ENCODE assay signal across 8 cellular contexts in the genomic region with DNA sequence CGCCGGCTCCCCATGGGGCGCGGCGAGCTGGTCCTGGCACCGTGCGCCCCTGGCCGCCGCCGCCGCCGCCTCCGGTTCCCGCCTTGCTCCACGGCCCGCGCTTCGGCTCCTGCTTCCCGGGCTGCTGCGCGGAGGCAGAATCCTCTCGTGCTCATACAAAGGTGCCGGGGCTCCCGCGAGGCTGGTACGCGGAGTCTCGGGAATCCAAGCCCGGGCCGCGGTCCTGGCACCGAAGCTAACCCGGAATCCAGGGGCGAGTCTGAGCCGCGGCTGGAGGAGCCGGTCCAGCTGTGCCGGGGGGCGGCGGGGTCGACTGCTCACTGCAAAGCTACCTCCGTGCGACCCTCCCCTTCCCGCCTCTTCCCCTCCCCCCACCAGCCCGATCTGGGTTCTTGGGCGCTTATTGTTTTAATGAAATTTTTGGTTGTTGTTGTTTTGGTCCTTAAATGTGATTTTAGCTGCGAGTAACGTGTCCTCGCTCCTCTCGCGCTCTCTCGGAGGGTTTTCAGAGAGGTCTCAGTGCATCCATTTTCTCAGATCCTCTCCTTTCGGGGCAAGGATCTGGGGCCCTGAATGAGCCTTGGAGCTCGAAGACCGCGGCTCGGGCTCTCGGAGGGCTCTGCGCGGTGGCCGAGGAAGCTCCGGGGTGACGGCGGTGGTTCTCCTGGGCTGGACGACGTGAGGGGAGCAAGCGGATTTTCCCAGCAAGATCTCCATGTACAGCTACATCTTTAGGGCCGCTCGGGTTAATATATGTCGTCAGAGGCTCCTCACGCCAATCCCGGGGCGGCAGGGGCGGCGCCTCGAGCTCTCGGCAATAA. TPM values are rescaled to one million over a fixed set of nuclear protein-coding genes. Genes with fewer than 3 reads are reported as not detected.
DNase-seq lines count a peak whose midpoint lies in the region; ATAC-seq and TF ChIP-seq lines count a peak whose summit lies in the region.

A gene (minus strand): TSS at position 725 of the 821 bp plus-strand sequence. CDS start 940 bp downstream, outside the sequence.

- H3K9me3 ChIP-seq in heart left ventricle, result no peaks in the 10 kb centered on the region

- CTCF ChIA-PET in activated CD4-positive, alpha-beta memory T cell treated with anti-CD3 and anti-CD28 coated beads, Interleukin-2, amount 10 ng/mL, durations not matched to agents 7 days and 5 days (lab: Charles Lee), result interaction anchor here (1.1 kb wide), 1 partner anchor 24 kb away, joined by 3 read pairs; no protein-coding TSS in a partner anchor

- H3K79me2 ChIP-seq in ACC112 (ENCODE audit: control insufficient read depth, insufficient read depth, low read length, unreplicated experiment), result peaks cover 42% of the 10 kb centered on the region

- intact Hi-C loops in heart left ventricle (cut with DNase I), result loop anchor here in 9 of 10 donors (2.0 to 10.0 kb wide), 8 partner anchors 21 to 218 kb away; no protein-coding TSS in a partner anchor

- TF ChIP-seq CTCF in HFFc6 (IDR thresholded peaks at IDR 0.05) (no peak), heart left ventricle (IDR thresholded peaks at IDR 0.05) (no peak)

- POLR2A ChIA-PET in activated CD4-positive, alpha-beta memory T cell treated with anti-CD3 and anti-CD28 coated beads, Interleukin-2, amount 10 ng/mL, durations not matched to agents 7 days and 5 days (lab: Charles Lee), result interaction anchor here (1.4 kb wide), 1 partner anchor 10 kb away, joined by 5 read pairs; no protein-coding TSS in a partner anchor

- peak within 1 kb of the TSS; percentile 96 for H3K4me3 ChIP-seq in ACC112 (ENCODE audit: low read depth, low read length)
- peak within 1 kb of the TSS; percentile 60 to 95 (median 82) for H3K4me3 ChIP-seq in heart left ventricle
- peak within 1 kb of the TSS; percentile 10 to 50 (median 28) for H3K4me3 ChIP-seq in skin epidermis

- H3K36me3 ChIP-seq in ACC112 (ENCODE audit: insufficient read depth, low read length), result no peaks in the 10 kb centered on the region
- H3K36me3 ChIP-seq in heart left ventricle, result peaks cover 0 to 7% (median 0%) of the 10 kb centered on the region in 9 donors

- no peaks in the 10 kb centered on the region for H3K27me3 ChIP-seq in ACC112 (ENCODE audit: insufficient read depth, low read length)
- peaks cover 0 to 96% (median 11%) of the 10 kb centered on the region in 9 donors for H3K27me3 ChIP-seq in heart left ventricle

- WGBS in heart left ventricle, 4 donors, result 1 to 2% (median 1%) methylated on average over 53 to 77 of the region's 77 CpGs

- H3K27ac ChIP-seq in ACC112 (ENCODE audit: low read depth, low read length) (peak within 1 kb of the TSS; percentile 75), heart left ventricle (peak within 1 kb of the TSS; percentile 83 to 99 (median 96)), skin epidermis (peak within 1 kb of the TSS in 8 of 21 experiments; percentile 23 to 83 (median 72))

- peaks cover under 1% of the 10 kb centered on the region; the same call in 1 of the 2 replicates for H3K9me3 Mint-ChIP-seq in HFFc6
- peaks cover 2% of the 10 kb centered on the region for H3K9me3 Mint-ChIP-seq in activated CD4-positive, alpha-beta memory T cell treated with anti-CD3 and anti-CD28 coated beads, Interleukin-2, amount 10 ng/mL, durations not matched to agents 7 days and 5 days

- H2AFZ ChIP-seq in ACC112 (ENCODE audit: low read length, unreplicated experiment), result peak within 1 kb of the TSS; percentile 85

- peaks cover 4% of the 10 kb centered on the region for H3K4me1 ChIP-seq in ACC112 (ENCODE audit: control insufficient read depth, insufficient read depth, low read length, unreplicated experiment)
- peaks cover 0 to 7% (median 1%) of the 10 kb centered on the region in 12 donors for H3K4me1 ChIP-seq in heart left ventricle

- peaks cover 12% of the 10 kb centered on the region; the same call in 1 of the 2 replicates for H3K36me3 Mint-ChIP-seq in HFFc6 (ENCODE audit: low read depth)
- peaks cover 31% of the 10 kb centered on the region for H3K36me3 Mint-ChIP-seq in activated CD4-positive, alpha-beta memory T cell treated with anti-CD3 and anti-CD28 coated beads, Interleukin-2, amount 10 ng/mL, durations not matched to agents 7 days and 5 days (ENCODE audit: low read depth)

- peak within 1 kb of the TSS; percentile 87; the same call in 1 of the 2 replicates for H3K27ac Mint-ChIP-seq in HFFc6
- peak within 1 kb of the TSS; percentile 49 for H3K27ac Mint-ChIP-seq in activated CD4-positive, alpha-beta memory T cell treated with anti-CD3 and anti-CD28 coated beads, Interleukin-2, amount 10 ng/mL, durations not matched to agents 7 days and 5 days

- H3K4me1 Mint-ChIP-seq in HFFc6 (ENCODE audit: low read depth), result peaks cover 9% of the 10 kb centered on the region
- peaks cover 12% of the 10 kb centered on the region for H3K4me1 Mint-ChIP-seq in activated CD4-positive, alpha-beta memory T cell treated with anti-CD3 and anti-CD28 coated beads, Interleukin-2, amount 10 ng/mL, durations not matched to agents 7 days and 5 days

- peaks cover 17% of the 10 kb centered on the region for H3K27me3 Mint-ChIP-seq in HFFc6 (ENCODE audit: insufficient read depth)
- H3K27me3 Mint-ChIP-seq in activated CD4-positive, alpha-beta memory T cell treated with anti-CD3 and anti-CD28 coated beads, Interleukin-2, amount 10 ng/mL, durations not matched to agents 7 days and 5 days, result peaks cover 86% of the 10 kb centered on the region

- DNase-seq in HFFc6 (peak; percentile 73), heart left ventricle (peak; percentile 82 to 92 (median 87)), AML-193 (lab: John Stamatoyannopoulos, UW) (no peak)
- DNase-seq in activated CD4-positive, alpha-beta memory T cell treated with anti-CD3 and anti-CD28 coated beads, Interleukin-2, amount 10 ng/mL, durations not matched to agents 7 days and 5 days, result no peak

- TF ChIP-seq POLR2A in heart left ventricle (IDR thresholded peaks at IDR 0.05), result peak; percentile 87 to 97

- ATAC-seq in heart left ventricle (peak; percentile 70 to 76 (median 74)), GM18868 (IDR thresholded peaks at IDR 0.05; ENCODE audit: unreplicated experiment) (no peak), GM19452 (IDR thresholded peaks at IDR 0.05; ENCODE audit: unreplicated experiment) (no peak)

- H3K4me3 Mint-ChIP-seq in HFFc6, result peak within 1 kb of the TSS; percentile 93
- peak within 1 kb of the TSS; percentile 47 for H3K4me3 Mint-ChIP-seq in activated CD4-positive, alpha-beta memory T cell treated with anti-CD3 and anti-CD28 coated beads, Interleukin-2, amount 10 ng/mL, durations not matched to agents 7 days and 5 days

RNA-seq across cellular contexts. Expression of the gene that starts here (rescaled TPM):
- 1 to 10 TPM in 2 of 6 experiments, under 1 TPM in 4; 0.35 to 3.7 (median 0.51) TPM for total RNA-seq in HFFc6 (2021; fragmentation: NEBNext Ultra II Directional; extraction: Animal tissue kit (Norgen Biotek cat#: 25700))
- not detected for total RNA-seq in activated CD4-positive, alpha-beta memory T cell treated with anti-CD3 and anti-CD28 coated beads, Interleukin-2, amount 10 ng/mL, durations not matched to agents 7 days and 5 days
- 100 to 1,000 TPM in 8 of 9 donors, 10 to 100 TPM in 1; 89.3 to 188 (median 129) TPM for total RNA-seq in heart left ventricle
- polyA plus RNA-seq in heart left ventricle, result 100 to 1,000 TPM in 1 of 2 donors, 10 to 100 TPM in 1; 72.8 to 105 TPM

Comparison
In these comparisons a context has a peak if more than half of its experiments do, and no peak if none do; other contexts are left out.
1. RNA of the gene that starts here (total RNA-seq): 89.3 to 188 TPM in heart left ventricle; 0.35 to 3.7 TPM in HFFc6 and not detected in activated CD4-positive, alpha-beta memory T cell treated with anti-CD3 and anti-CD28 coated beads, Interleukin-2, amount 10 ng/mL, durations not matched to agents 7 days and 5 days; every median in the first group is over 10 times any median in the second.
2. H3K4me3 ChIP-seq: peak in every context shown above with its lines; median percentile 96 in ACC112; 82 in heart left ventricle; 28 in skin epidermis.
3. DNase-seq: peak in HFFc6 (single experiment) and heart left ventricle (5 of 5); none in activated CD4-positive, alpha-beta memory T cell treated with anti-CD3 and anti-CD28 coated beads, Interleukin-2, amount 10 ng/mL, durations not matched to agents 7 days and 5 days (single experiment) and AML-193 (0 of 2).
4. ATAC-seq: peak in heart left ventricle (4 of 4); none in GM18868 (single experiment) and GM19452 (single experiment).